ENCODE assay signal across 8 cellular contexts in the genomic region with DNA sequence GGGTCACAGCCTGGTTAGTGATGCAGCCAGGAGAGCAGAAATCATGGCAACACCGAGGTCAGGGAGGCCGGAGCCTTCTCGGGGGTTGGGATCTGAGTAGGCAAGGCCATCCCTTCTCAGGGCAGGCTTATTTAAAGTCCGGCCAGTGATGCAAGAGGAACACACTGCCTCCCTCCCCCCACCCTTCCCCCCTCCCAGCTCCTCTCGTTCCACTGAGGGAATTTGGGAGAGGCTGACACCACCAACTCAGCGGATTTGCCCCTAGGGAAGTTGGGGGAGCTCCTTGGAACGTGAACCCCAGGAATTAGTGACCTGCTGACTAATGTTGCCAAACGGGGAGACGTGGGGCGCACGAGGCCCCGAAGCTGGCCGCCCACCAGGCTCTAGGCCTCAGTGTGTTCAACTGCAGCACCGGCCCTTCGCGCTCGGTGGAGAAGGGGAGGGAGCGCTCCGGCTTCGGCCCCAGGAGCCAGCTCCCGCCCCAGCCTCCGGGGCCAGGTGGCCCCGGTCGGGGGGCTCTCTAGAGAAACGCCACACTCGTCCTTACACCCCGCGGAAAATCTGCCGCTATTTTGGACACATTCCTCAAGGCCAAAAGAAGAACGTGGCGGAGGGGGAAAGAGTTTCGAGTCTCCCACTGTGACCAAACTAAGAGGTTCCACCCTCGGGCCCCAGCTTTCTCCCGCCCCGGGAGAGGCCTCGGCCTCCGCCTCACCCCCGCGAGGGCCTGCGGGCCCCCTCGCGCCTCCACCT. TPM values are rescaled to one million over a fixed set of nuclear protein-coding genes. Genes with fewer than 3 reads are reported as not detected.
A peak's percentile ranks its signal among the peaks of the same experiment; 100 is the strongest.
DNase-seq lines count a peak whose midpoint lies in the region; ATAC-seq, FAIRE-seq and TF ChIP-seq lines count a peak whose summit lies in the region.

No MANE protein-coding gene starts in this region.

- TF ChIP-seq CTCF in VCaP (conservative IDR thresholded peaks at IDR 0.05) (no peak), H1 (IDR thresholded peaks at IDR 0.05; ENCODE audit: control extremely low read depth in 1 of 3, insufficient read depth in 1 of 3, low read depth in 1 of 3, low read length in 3 of 3) (no peak)

- DNase-seq in AG08396 (ENCODE audit: low spot score) (peak; percentile 89), H1 (ENCODE audit: low read depth in 1 of 2, low spot score in 2 of 2) (no peak), memory B cell (ENCODE audit: low spot score in 2 of 2) (peak in 1 of 2 donors; percentile 29)

- H3K4ac ChIP-seq in H1 (replicated peaks; ENCODE audit: insufficient read length, low read depth, low read length): peak overlapping the region; percentile 50

- TF ChIP-seq EP300 in H1 (IDR thresholded peaks at IDR 0.05; ENCODE audit: borderline replicate concordance in 1 of 2, low read depth in 2 of 2, low read length in 2 of 2): no peak

- peak overlapping the region; percentile 98 for H2BK5ac ChIP-seq in H1 (ENCODE audit: low read depth, low read length)

- no peaks in the 10 kb centered on the region for H3K36me3 Mint-ChIP-seq in memory B cell

- peaks cover 9% of the 10 kb centered on the region; the same call in 1 of the 2 replicates for H3K23me2 ChIP-seq in H1 (ENCODE audit: low read depth, low read length)

- ATAC-seq in GM18511 (IDR thresholded peaks at IDR 0.05; ENCODE audit: unreplicated experiment): peak; percentile 24
- peak; percentile 21 for ATAC-seq in HG03439 (IDR thresholded peaks at IDR 0.05; ENCODE audit: unreplicated experiment)
- ATAC-seq in memory B cell (ENCODE audit: low read depth): no peak
- no peak for ATAC-seq in HG03521 (IDR thresholded peaks at IDR 0.05; ENCODE audit: unreplicated experiment)

- H3K23ac ChIP-seq in H1 (ENCODE audit: insufficient read length): no peak overlapping the region

- H3K18ac ChIP-seq in H1 (ENCODE audit: extremely low read depth, low read length): peak overlapping the region; percentile 91

- peak overlapping the region; percentile 92 for H3K27ac Mint-ChIP-seq in memory B cell

- peak overlapping the region; percentile 97; the same call in 1 of the 2 replicates for H4K8ac ChIP-seq in H1 (ENCODE audit: extremely low read depth, insufficient read depth, low read length)

- H4K91ac ChIP-seq in H1 (replicated peaks; ENCODE audit: insufficient read length, low read length): peak overlapping the region; percentile 64

- H3K9me3 ChIP-seq in H1 (ENCODE audit: insufficient read depth in 2 of 2, low read depth in 1 of 2, low read length in 1 of 2): no peaks in the 10 kb centered on the region

- 3% methylated on average over 34 of the region's 42 CpGs; no CpG with 5 or more reads in 1 of the 2 experiments for WGBS in H1 (ENCODE audit: extremely low coverage in 1 of 2, insufficient coverage in 1 of 2, insufficient read length in 1 of 2, insufficient replicate concordance in 2 of 2, low coverage in 1 of 2, low lambda C conversion rate in 2 of 2, missing lambda C conversion rate in 1 of 2), 2 experiments

- H2BK20ac ChIP-seq in H1 (ENCODE audit: low read length): no peak overlapping the region

- peak; percentile 59 to 62; a peak in 2 of 3 replicates for TF ChIP-seq POLR2A in H1 (IDR thresholded peaks at IDR 0.05; ENCODE audit: control extremely low read depth in 1 of 2, low read depth in 2 of 2, low read length in 2 of 2)

- H3K4me3 ChIP-seq in H1 (ENCODE audit: extremely low read depth in 1 of 4, insufficient read depth in 2 of 4, low read depth in 3 of 4, low read length in 4 of 4): peak overlapping the region; percentile 86 to 98 (median 94)

- H2BK15ac ChIP-seq in H1 (ENCODE audit: low read length): no peak overlapping the region; the same call in 1 of the 2 replicates

- peaks cover 11 to 18% of the 10 kb centered on the region in 2 experiments for H4K20me1 ChIP-seq in H1 (replicated peaks in 1 of 2; ENCODE audit: control insufficient read depth in 1 of 2, insufficient read depth in 2 of 2, low read length in 2 of 2)

- no peaks in the 10 kb centered on the region for H3K27me3 Mint-ChIP-seq in memory B cell

- H3K14ac ChIP-seq in H1 (ENCODE audit: insufficient read length): no peak overlapping the region

- FAIRE-seq in H1 (lab: Jason Lieb, UNC): no peak

- no peak for TF ChIP-seq RAD21 in H1 (IDR thresholded peaks at IDR 0.05 in 1 of 2, conservative IDR thresholded peaks at IDR 0.05 in 1 of 2; ENCODE audit: low read depth in 2 of 2, low read length in 2 of 2)

- CTCF ChIA-PET in H1 (lab: Charles Lee; ENCODE audit: partially characterized antibody): interaction anchor here (0.7 to 4.4 kb wide), 18 partner anchors 8 to 71 kb away, joined by 3 to 42 read pairs (median 5); a partner anchor contains a TSS

- H3K79me2 ChIP-seq in H1 (ENCODE audit: control insufficient read depth in 1 of 2, insufficient read depth in 2 of 2, low read length in 2 of 2): peaks cover 24 to 62% of the 10 kb centered on the region in 2 experiments

- peak overlapping the region; percentile 91 for H3K4me3 Mint-ChIP-seq in memory B cell

- peak overlapping the region; percentile 74 to 84 for H3K4me2 ChIP-seq in H1 (ENCODE audit: insufficient read depth in 1 of 2, low read depth in 2 of 2, low read length in 2 of 2)

- H3K79me1 ChIP-seq in H1 (ENCODE audit: low read depth, low read length): peaks cover 7% of the 10 kb centered on the region; the same call in 1 of the 2 replicates

- H3K9me3 Mint-ChIP-seq in memory B cell: no peaks in the 10 kb centered on the region

- peaks cover 43% of the 10 kb centered on the region for H3K4me1 Mint-ChIP-seq in memory B cell

- H2AK5ac ChIP-seq in H1 (ENCODE audit: low read depth, low read length): peak overlapping the region; percentile 34; the same call in 1 of the 2 replicates

- peak overlapping the region; percentile 76 for H2BK12ac ChIP-seq in H1 (ENCODE audit: low read depth, low read length)

- H3K56ac ChIP-seq in H1 (replicated peaks; ENCODE audit: insufficient read length, low read depth, low read length): peak overlapping the region; percentile 60

- H3K9ac ChIP-seq in H1 (replicated peaks in 1 of 4; ENCODE audit: extremely low read depth in 1 of 4, low read depth in 3 of 4, low read length in 3 of 4): peak overlapping the region; percentile 91 to 95 (median 92)

- peaks cover 14 to 42% (median 24%) of the 10 kb centered on the region in 4 experiments for H3K4me1 ChIP-seq in H1 (replicated peaks in 1 of 4; ENCODE audit: control insufficient read depth in 3 of 4, insufficient read depth in 4 of 4, low read length in 3 of 4)

- no peaks in the 10 kb centered on the region for H3K36me3 ChIP-seq in H1 (ENCODE audit: control insufficient read depth in 2 of 4, insufficient read depth in 4 of 4, low read length in 3 of 4)

- H3K27me3 ChIP-seq in H1 (replicated peaks in 1 of 4; ENCODE audit: control insufficient read depth in 3 of 4, extremely low read depth in 1 of 4, insufficient read depth in 3 of 4, low read length in 3 of 4): no peaks in the 10 kb centered on the region

- POLR2A ChIA-PET in H1 (lab: Charles Lee; ENCODE audit: partially characterized antibody): interaction anchor here (0.6 to 29.9 kb wide), 30 partner anchors 1 to 554 kb away, joined by 3 to 722 read pairs (median 5); a partner anchor contains a TSS

- H3K27ac ChIP-seq in VCaP: peak overlapping the region; percentile 99
- peak overlapping the region; percentile 99 for H3K27ac ChIP-seq in H1 (ENCODE audit: low read depth, low read length)
- peak overlapping the region; percentile 99 for H3K27ac ChIP-seq in temporal lobe (ENCODE audit: low read depth, low read length)

- peak overlapping the region; percentile 40 for H4K5ac ChIP-seq in H1 (ENCODE audit: insufficient read length, low read depth, low read length)

- H2BK120ac ChIP-seq in H1 (replicated peaks; ENCODE audit: low read depth, low read length): no peak overlapping the region

- H2AFZ ChIP-seq in H1 (ENCODE audit: low read length): no peak overlapping the region

TF ChIP-seq in H1, 55 proteins besides CTCF, POLR2A, EP300 and RAD21 (continues in another document):
- TF ChIP-seq CTBP2 (IDR thresholded peaks at IDR 0.05; ENCODE audit: borderline replicate concordance, insufficient read depth, insufficient read length, low read length) (no peak), RBBP5 (IDR thresholded peaks at IDR 0.05; ENCODE audit: borderline replicate concordance, low read depth, low read length) (no peak), ASH2L (IDR thresholded peaks at IDR 0.05; ENCODE audit: low read length) (no peak), SIN3A (conservative IDR thresholded peaks at IDR 0.05 in 1 of 2, IDR thresholded peaks at IDR 0.05 in 1 of 2; ENCODE audit: low read depth in 1 of 2, low read length in 2 of 2) (0 out of 4 replicates have a peak, but pooled peaks of 1 of the 2 experiments have one; percentile 16), KDM4A (IDR thresholded peaks at IDR 0.05; ENCODE audit: low read depth, low read length, severe bottlenecking) (peak; percentile 5)
- TF ChIP-seq, protein P1, sequence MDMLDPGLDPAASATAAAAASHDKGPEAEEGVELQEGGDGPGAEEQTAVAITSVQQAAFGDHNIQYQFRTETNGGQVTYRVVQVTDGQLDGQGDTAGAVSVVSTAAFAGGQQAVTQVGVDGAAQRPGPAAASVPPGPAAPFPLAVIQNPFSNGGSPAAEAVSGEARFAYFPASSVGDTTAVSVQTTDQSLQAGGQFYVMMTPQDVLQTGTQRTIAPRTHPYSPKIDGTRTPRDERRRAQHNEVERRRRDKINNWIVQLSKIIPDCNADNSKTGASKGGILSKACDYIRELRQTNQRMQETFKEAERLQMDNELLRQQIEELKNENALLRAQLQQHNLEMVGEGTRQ (IDR thresholded peaks at IDR 0.05; ENCODE audit: low read length): no peak

RNA-seq across cellular contexts. Expression of a gene that starts 1.6 kb away (rescaled TPM):
- total RNA-seq in H1 (2021; fragmentation: NEBNext Ultra II Directional; extraction: Animal tissue kit (Norgen Biotek cat#: 25700)): 91.7 and 93.7 TPM in 2 replicates
- polyA plus RNA-seq in H1 (2011; rRNA removed): 71.3 and 129 TPM in 2 replicates
- polyA plus RNA-seq in H1 (2011; cell fraction: cytosol; rRNA removed): 115 TPM
- 118 TPM for polyA plus RNA-seq in H1 (2011; cell fraction: nucleus; rRNA removed)
- polyA plus RNA-seq in H1 (2012, experiment 1 of 2): 72.3 to 87.9 TPM (median 83.7 TPM) in 4 replicates
- 64.0 TPM for polyA plus RNA-seq in H1 (2012, experiment 2 of 2)
- 41.6 TPM for polyA plus RNA-seq in H1 (2013, experiment 1 of 2)
- polyA plus RNA-seq in H1 (2013, experiment 2 of 2): 42.0 TPM
- 144 and 145 TPM in 2 replicates for polyA minus RNA-seq in H1 (2011; rRNA and poly(A)+ RNA removed)
- 75.4 TPM for polyA minus RNA-seq in H1 (2011; cell fraction: cytosol; rRNA and poly(A)+ RNA removed)
- 79.4 TPM for polyA minus RNA-seq in H1 (2011; cell fraction: nucleus; rRNA and poly(A)+ RNA removed)
- 22.9 TPM for total RNA-seq in temporal lobe

RNA-seq across cellular contexts. Expression of a gene that starts 26.4 kb away (rescaled TPM):
- total RNA-seq in H1 (2021; fragmentation: NEBNext Ultra II Directional; extraction: Animal tissue kit (Norgen Biotek cat#: 25700)): 0.39 and 1.1 TPM in 2 replicates
- 0.06 and 0.11 TPM in 2 replicates for polyA plus RNA-seq in H1 (2011; rRNA removed)
- 0.25 TPM for polyA plus RNA-seq in H1 (2011; cell fraction: cytosol; rRNA removed)
- 0.70 TPM for polyA plus RNA-seq in H1 (2011; cell fraction: nucleus; rRNA removed)
- 0.56 to 1.3 TPM (median 0.96 TPM) in 4 replicates for polyA plus RNA-seq in H1 (2012, experiment 1 of 2)
- polyA plus RNA-seq in H1 (2012, experiment 2 of 2): 0.17 TPM
- 0.24 TPM for polyA plus RNA-seq in H1 (2013, experiment 1 of 2)
- polyA plus RNA-seq in H1 (2013, experiment 2 of 2): 0.15 TPM
- polyA minus RNA-seq in H1 (2011; rRNA and poly(A)+ RNA removed): 0.22 and 0.32 TPM in 2 replicates
- not detected for polyA minus RNA-seq in H1 (2011; cell fraction: cytosol; rRNA and poly(A)+ RNA removed)
- 0.90 TPM for polyA minus RNA-seq in H1 (2011; cell fraction: nucleus; rRNA and poly(A)+ RNA removed)
- 1.2 TPM for total RNA-seq in temporal lobe

Comparison
In these comparisons a context has a peak if more than half of its experiments do, and no peak if none do; other contexts are left out.
1. ATAC-seq: peak in GM18511 (single experiment) and HG03439 (single experiment); none in memory B cell (single experiment) and HG03521 (single experiment).
2. Peak in every context shown above with its lines, with median percentiles within 50 percentile points of each other: H3K27ac ChIP-seq.